Comparison of ENCODE assay signal across 1 cellular context in genomic region chr7:142915315-142915714, GRCh38.
TF ChIP-seq lines count a peak whose summit lies in the region.

No MANE protein-coding gene starts in this region.

TF ChIP-seq in WTC11, 78 proteins besides CTCF, POLR2A, EP300 and RAD21 (continued from another document):
- TF ChIP-seq, protein P1, sequence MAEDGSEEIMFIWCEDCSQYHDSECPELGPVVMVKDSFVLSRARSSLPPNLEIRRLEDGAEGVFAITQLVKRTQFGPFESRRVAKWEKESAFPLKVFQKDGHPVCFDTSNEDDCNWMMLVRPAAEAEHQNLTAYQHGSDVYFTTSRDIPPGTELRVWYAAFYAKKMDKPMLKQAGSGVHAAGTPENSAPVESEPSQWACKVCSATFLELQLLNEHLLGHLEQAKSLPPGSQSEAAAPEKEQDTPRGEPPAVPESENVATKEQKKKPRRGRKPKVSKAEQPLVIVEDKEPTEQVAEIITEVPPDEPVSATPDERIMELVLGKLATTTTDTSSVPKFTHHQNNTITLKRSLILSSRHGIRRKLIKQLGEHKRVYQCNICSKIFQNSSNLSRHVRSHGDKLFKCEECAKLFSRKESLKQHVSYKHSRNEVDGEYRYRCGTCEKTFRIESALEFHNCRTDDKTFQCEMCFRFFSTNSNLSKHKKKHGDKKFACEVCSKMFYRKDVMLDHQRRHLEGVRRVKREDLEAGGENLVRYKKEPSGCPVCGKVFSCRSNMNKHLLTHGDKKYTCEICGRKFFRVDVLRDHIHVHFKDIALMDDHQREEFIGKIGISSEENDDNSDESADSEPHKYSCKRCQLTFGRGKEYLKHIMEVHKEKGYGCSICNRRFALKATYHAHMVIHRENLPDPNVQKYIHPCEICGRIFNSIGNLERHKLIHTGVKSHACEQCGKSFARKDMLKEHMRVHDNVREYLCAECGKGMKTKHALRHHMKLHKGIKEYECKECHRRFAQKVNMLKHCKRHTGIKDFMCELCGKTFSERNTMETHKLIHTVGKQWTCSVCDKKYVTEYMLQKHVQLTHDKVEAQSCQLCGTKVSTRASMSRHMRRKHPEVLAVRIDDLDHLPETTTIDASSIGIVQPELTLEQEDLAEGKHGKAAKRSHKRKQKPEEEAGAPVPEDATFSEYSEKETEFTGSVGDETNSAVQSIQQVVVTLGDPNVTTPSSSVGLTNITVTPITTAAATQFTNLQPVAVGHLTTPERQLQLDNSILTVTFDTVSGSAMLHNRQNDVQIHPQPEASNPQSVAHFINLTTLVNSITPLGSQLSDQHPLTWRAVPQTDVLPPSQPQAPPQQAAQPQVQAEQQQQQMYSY (CRISPR knock-in tag; IDR thresholded peaks at IDR 0.05), result no peak
- no peak for TF ChIP-seq IRF1 (CRISPR knock-in tag; IDR thresholded peaks at IDR 0.05)
